In the genomic region with DNA sequence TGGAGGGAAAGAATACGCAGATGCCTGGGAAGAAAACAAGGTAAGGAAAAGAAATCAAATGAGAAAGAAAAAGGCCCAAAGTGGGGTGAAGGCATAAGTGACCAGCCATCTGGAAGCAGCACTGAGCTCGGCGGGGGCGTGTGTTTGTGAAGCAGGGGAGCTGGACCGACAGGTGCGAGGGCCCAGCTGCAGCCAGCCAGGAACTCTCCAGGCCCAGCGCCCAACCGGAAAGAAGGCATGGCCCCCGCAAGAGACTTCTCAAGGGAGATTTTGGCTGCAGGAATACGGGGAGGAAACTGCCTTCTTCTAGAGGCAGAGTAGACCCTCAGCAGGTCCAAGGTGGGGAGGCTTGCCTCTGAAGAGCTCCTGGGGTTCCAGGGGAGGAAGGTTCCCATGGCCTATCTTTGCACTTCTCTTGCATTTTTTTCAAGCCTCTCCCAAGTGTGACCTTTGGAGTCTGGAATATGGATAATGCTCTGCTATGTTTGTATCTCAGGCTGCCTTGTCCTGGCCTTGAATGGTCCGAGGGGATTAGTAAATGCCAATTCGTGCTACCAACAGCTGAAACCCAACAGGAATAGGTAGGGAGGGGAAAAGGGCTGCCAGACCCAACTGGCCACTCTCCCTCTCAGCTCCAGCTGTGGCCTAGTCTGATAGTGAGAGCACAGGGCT, we compare ENCODE assay signal across 29 cellular contexts. TPM values are rescaled to one million over a fixed set of nuclear protein-coding genes. Genes with fewer than 3 reads are reported as not detected.
A peak's percentile ranks its signal among the peaks of the same experiment; 100 is the strongest.
DNase-seq lines count a peak whose midpoint lies in the region; ATAC-seq and TF ChIP-seq lines count a peak whose summit lies in the region.
"Had no signal": no experiment of that assay in that cellular context is flagged by ENCODE, and none has a peak within 500 bp of the region (broad histone marks: within the 10 kb centered on the region; RNA-seq: fewer than 3 reads in every experiment).

No MANE protein-coding gene starts in this region.

- no peaks in the 10 kb centered on the region for H3K36me3 Mint-ChIP-seq in WTC11
- H3K36me3 Mint-ChIP-seq: activated naive CD8-positive, alpha-beta T cell treated with anti-CD3 and anti-CD28 coated beads, Interleukin-2, amount 10 ng/mL, durations not matched to agents 7 days and 5 days had no signal

- POLR2A ChIA-PET in WTC11 (lab: Charles Lee), result no interaction called here

- ATAC-seq in WTC11 (peak; percentile 65), HG03571 (IDR thresholded peaks at IDR 0.05; ENCODE audit: unreplicated experiment) (no peak)
- ATAC-seq: left cardiac atrium had no signal

- H3K27me3 Mint-ChIP-seq in WTC11 (ENCODE audit: low read depth), result peaks cover 11% of the 10 kb centered on the region

- no peak overlapping the region for H2AFZ ChIP-seq in osteoblast (ENCODE audit: low read length)
- H2AFZ ChIP-seq: hepatocyte had no signal

- no peaks in the 10 kb centered on the region for H3K9me3 Mint-ChIP-seq in WTC11
- H3K9me3 Mint-ChIP-seq: activated B cell treated with CpG ODN at 0.5 μM for 24 hours; activated naive CD8-positive, alpha-beta T cell treated with anti-CD3 and anti-CD28 coated beads, Interleukin-2, amount 10 ng/mL, durations not matched to agents 7 days and 5 days; activated T-cell treated with anti-CD3 and anti-CD28 coated beads, Interleukin-2, amount 50 U/mL, for 24 hours; CD4-positive, alpha-beta T cell; stimulated activated naive CD8-positive, alpha-beta T cell treated with anti-CD3 and anti-CD28 coated beads, Interleukin-15, Interleukin-2, amounts not matched to agents 100 ng/mL and 50 ng/mL, for 24 hours had no signal

- CTCF ChIA-PET in WTC11 (lab: Charles Lee), result interaction anchor here (0.5 to 2.0 kb wide), 4 partner anchors 19 to 399 kb away, joined by 3 to 12 read pairs (median 4); no protein-coding TSS in a partner anchor

- H3K4me1 ChIP-seq in osteoblast (ENCODE audit: insufficient read depth, low read length), result no peaks in the 10 kb centered on the region
- H3K4me1 ChIP-seq: ascending aorta, colonic mucosa, Peyer's patch, right atrium auricular region, testis had no signal

- H3K4me3 ChIP-seq in H7 (ENCODE audit: insufficient read depth, low read depth, low read length), result no peak overlapping the region
- H3K4me3 ChIP-seq in osteoblast (ENCODE audit: insufficient read depth, low read length), result no peak overlapping the region
- H3K4me3 ChIP-seq: ascending aorta, colonic mucosa, hepatocyte, Peyer's patch, right atrium auricular region, testis had no signal

- peak; percentile 65 for DNase-seq in COLO668 (lab: John Stamatoyannopoulos, UW; ENCODE audit: unreplicated experiment)
- DNase-seq in H7, result peak; percentile 57
- peak; percentile 32 for DNase-seq in WTC11 (ENCODE audit: low spot score)
- DNase-seq in osteoblast (ENCODE audit: insufficient read length, low spot score, missing footprints), result peak; percentile 32
- DNase-seq in epidermal melanocyte (ENCODE audit: insufficient read length, low spot score), result no peak
- DNase-seq in SW480 (ENCODE audit: low spot score), result no peak
- DNase-seq: activated B cell treated with CpG ODN at 0.5 μM for 24 hours; activated gamma-delta T cell; activated naive CD8-positive, alpha-beta T cell treated with anti-CD3 and anti-CD28 coated beads, Interleukin-2, amount 10 ng/mL, durations not matched to agents 7 days and 5 days; activated T-cell treated with anti-CD3 and anti-CD28 coated beads, Interleukin-2, amount 50 U/mL, for 24 hours; CD4-positive, alpha-beta T cell; colonic mucosa; effector CD4-positive, alpha-beta T cell; H9; IMR-90; left cardiac atrium; mammary epithelial cell; NCI-H187 treated with DMSO at 0.1 percent for 48 hours; stimulated activated CD8-positive, alpha-beta memory T cell treated with anti-CD3 and anti-CD28 coated beads, Interleukin-4, amount 100 ng/mL, for 48 hours; SW 1271; testis had no signal

- no peaks in the 10 kb centered on the region for H3K79me2 ChIP-seq in osteoblast (ENCODE audit: insufficient read depth, low read length)
- H3K79me2 ChIP-seq: hepatocyte had no signal

- H3K36me3 ChIP-seq in H7 (replicated peaks; ENCODE audit: control insufficient read depth, insufficient read depth, low read length), result no peaks in the 10 kb centered on the region
- H3K36me3 ChIP-seq in osteoblast (ENCODE audit: insufficient read depth, low read length), result no peaks in the 10 kb centered on the region
- H3K36me3 ChIP-seq: ascending aorta, colonic mucosa, Peyer's patch, right atrium auricular region had no signal

- no peak overlapping the region for H3K27ac Mint-ChIP-seq in WTC11
- H3K27ac Mint-ChIP-seq: activated B cell treated with CpG ODN at 0.5 μM for 24 hours; activated naive CD8-positive, alpha-beta T cell treated with anti-CD3 and anti-CD28 coated beads, Interleukin-2, amount 10 ng/mL, durations not matched to agents 7 days and 5 days; activated T-cell treated with anti-CD3 and anti-CD28 coated beads, Interleukin-2, amount 50 U/mL, for 24 hours; CD4-positive, alpha-beta T cell; H9; nephron; stimulated activated naive CD8-positive, alpha-beta T cell treated with anti-CD3 and anti-CD28 coated beads, Interleukin-15, Interleukin-2, amounts not matched to agents 100 ng/mL and 50 ng/mL, for 24 hours had no signal

- no peak overlapping the region for H3K27ac ChIP-seq in osteoblast (ENCODE audit: low read depth, low read length)
- H3K27ac ChIP-seq: ascending aorta, colonic mucosa, epithelial cell of prostate, hepatocyte, Peyer's patch, right atrium auricular region, testis had no signal

- no peaks in the 10 kb centered on the region for H3K9me3 ChIP-seq in osteoblast (ENCODE audit: low read depth, low read length)
- H3K9me3 ChIP-seq: ascending aorta, colonic mucosa, Peyer's patch, right atrium auricular region, testis had no signal

- H3K4me2 ChIP-seq in osteoblast (ENCODE audit: insufficient read depth, low read length), result no peak overlapping the region
- H3K4me2 ChIP-seq: hepatocyte had no signal

- H3K27me3 ChIP-seq in H7 (ENCODE audit: control insufficient read depth, insufficient read depth, low read length), result peaks cover 5% of the 10 kb centered on the region
- H3K27me3 ChIP-seq in osteoblast (ENCODE audit: insufficient read depth, low read length), result peaks cover 31% of the 10 kb centered on the region
- H3K27me3 ChIP-seq: colonic mucosa, hepatocyte, Peyer's patch, right atrium auricular region, testis had no signal

- TF ChIP-seq CTCF in WTC11 (IDR thresholded peaks at IDR 0.05) (no peak), osteoblast (IDR thresholded peaks at IDR 0.05; ENCODE audit: extremely low read depth, low read depth, low read length) (no peak)

- H3K4me1 Mint-ChIP-seq in WTC11, result peaks cover 21% of the 10 kb centered on the region
- H3K4me1 Mint-ChIP-seq: activated B cell treated with CpG ODN at 0.5 μM for 24 hours; activated naive CD8-positive, alpha-beta T cell treated with anti-CD3 and anti-CD28 coated beads, Interleukin-2, amount 10 ng/mL, durations not matched to agents 7 days and 5 days had no signal

- H4K20me1 ChIP-seq in osteoblast (ENCODE audit: insufficient read depth, low read length), result no peaks in the 10 kb centered on the region

- peak overlapping the region; percentile 12; the same call in 1 of the 2 replicates for H3K4me3 Mint-ChIP-seq in WTC11
- H3K4me3 Mint-ChIP-seq: activated B cell treated with CpG ODN at 0.5 μM for 24 hours; activated naive CD8-positive, alpha-beta T cell treated with anti-CD3 and anti-CD28 coated beads, Interleukin-2, amount 10 ng/mL, durations not matched to agents 7 days and 5 days; activated T-cell treated with anti-CD3 and anti-CD28 coated beads, Interleukin-2, amount 50 U/mL, for 24 hours; CD4-positive, alpha-beta T cell; H9; nephron; stimulated activated naive CD8-positive, alpha-beta T cell treated with anti-CD3 and anti-CD28 coated beads, Interleukin-15, Interleukin-2, amounts not matched to agents 100 ng/mL and 50 ng/mL, for 24 hours had no signal

TF ChIP-seq in WTC11, 78 proteins besides CTCF, POLR2A, EP300 and RAD21 (continues in another document):
- TF ChIP-seq, protein P1, sequence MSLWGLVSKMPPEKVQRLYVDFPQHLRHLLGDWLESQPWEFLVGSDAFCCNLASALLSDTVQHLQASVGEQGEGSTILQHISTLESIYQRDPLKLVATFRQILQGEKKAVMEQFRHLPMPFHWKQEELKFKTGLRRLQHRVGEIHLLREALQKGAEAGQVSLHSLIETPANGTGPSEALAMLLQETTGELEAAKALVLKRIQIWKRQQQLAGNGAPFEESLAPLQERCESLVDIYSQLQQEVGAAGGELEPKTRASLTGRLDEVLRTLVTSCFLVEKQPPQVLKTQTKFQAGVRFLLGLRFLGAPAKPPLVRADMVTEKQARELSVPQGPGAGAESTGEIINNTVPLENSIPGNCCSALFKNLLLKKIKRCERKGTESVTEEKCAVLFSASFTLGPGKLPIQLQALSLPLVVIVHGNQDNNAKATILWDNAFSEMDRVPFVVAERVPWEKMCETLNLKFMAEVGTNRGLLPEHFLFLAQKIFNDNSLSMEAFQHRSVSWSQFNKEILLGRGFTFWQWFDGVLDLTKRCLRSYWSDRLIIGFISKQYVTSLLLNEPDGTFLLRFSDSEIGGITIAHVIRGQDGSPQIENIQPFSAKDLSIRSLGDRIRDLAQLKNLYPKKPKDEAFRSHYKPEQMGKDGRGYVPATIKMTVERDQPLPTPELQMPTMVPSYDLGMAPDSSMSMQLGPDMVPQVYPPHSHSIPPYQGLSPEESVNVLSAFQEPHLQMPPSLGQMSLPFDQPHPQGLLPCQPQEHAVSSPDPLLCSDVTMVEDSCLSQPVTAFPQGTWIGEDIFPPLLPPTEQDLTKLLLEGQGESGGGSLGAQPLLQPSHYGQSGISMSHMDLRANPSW (CRISPR knock-in tag; conservative IDR thresholded peaks at IDR 0.05; ENCODE audit: low read depth), result no peak

RNA-seq across cellular contexts. Expression of a gene that starts 10.8 kb away (rescaled TPM):
- total RNA-seq in H7 (2014; rRNA removed; shearing (Covaris generic)), result 1.3 and 1.4 TPM in 2 replicates
- total RNA-seq in WTC11 (2021) (2.2 to 4.5 TPM (median 3.9 TPM) in 3 replicates), osteoblast (not detected in 2 replicates)
- total RNA-seq: activated B cell treated with CpG ODN at 0.5 μM for 24 hours, ascending aorta, colonic mucosa, Peyer's patch had no signal

RNA-seq across cellular contexts. Expression of a gene that starts 39.5 kb away (rescaled TPM):
- 1,750 and 1,887 TPM in 2 replicates for total RNA-seq in H7 (2014; rRNA removed; shearing (Covaris generic))
- 805 to 905 TPM (median 863 TPM) in 3 replicates for total RNA-seq in WTC11 (2021)
- 487 and 926 TPM in 2 replicates for total RNA-seq in osteoblast

Comparison
In these comparisons a context has a peak if more than half of its experiments do, and no peak if none do; other contexts are left out.
1. DNase-seq: peak in COLO668 (single experiment), H7 (single experiment), WTC11 (single experiment) and osteoblast (single experiment); none in epidermal melanocyte (single experiment) and SW480 (single experiment).